26 cellular contexts compared by ENCODE assay signal in genomic region chr11:19906126-19906525, GRCh38.
"Had no signal": no experiment of that assay in that cellular context is flagged by ENCODE, and none has a peak within 500 bp of the region (broad histone marks: within the 10 kb centered on the region; RNA-seq: fewer than 3 reads in every experiment).

No MANE protein-coding gene starts in this region.

- ATAC-seq: activated CD4-positive, alpha-beta T cell treated with anti-CD3 and anti-CD28 coated beads for 36 hours; naive thymus-derived CD4-positive, alpha-beta T cell; stimulated activated naive CD8-positive, alpha-beta T cell treated with anti-CD3 and anti-CD28 coated beads, Interleukin-15, amount 100 ng/mL, for 72 hours had no signal

- DNase-seq: activated CD4-positive, alpha-beta T cell treated with anti-CD3 and anti-CD28 coated beads for 36 hours; activated CD4-positive, alpha-beta T cell treated with anti-CD3 and anti-CD28 coated beads, Interleukin-2, amount 50 U/mL, for 4 hours; activated CD4-positive, CD25-positive, alpha-beta regulatory T cell; activated naive CD4-positive, alpha-beta T cell; activated T-cell treated with anti-CD3 and anti-CD28 coated beads for 4 hours; activated T-cell treated with anti-CD3 and anti-CD28 coated beads, Interleukin-2, amount 50 U/mL, for 72 hours; dermis blood vessel endothelial cell; effector CD4-positive, alpha-beta T cell; foreskin keratinocyte; heart left ventricle; midbrain; naive thymus-derived CD4-positive, alpha-beta T cell; ovary; retina; stimulated activated CD4-positive, alpha-beta T cell treated with anti-CD3 and anti-CD28 coated beads, Interleukin-1b, Interleukin-23, amount 100 ng/mL, for 48 hours; stimulated activated CD4-positive, alpha-beta T cell treated with anti-CD3 and anti-CD28 coated beads, Interleukin-4, amount 100 ng/mL, for 4 hours; stimulated activated CD8-positive, alpha-beta memory T cell treated with anti-CD3 and anti-CD28 coated beads, Interleukin-4, amount 100 ng/mL, for 48 hours; stimulated activated naive CD8-positive, alpha-beta T cell treated with anti-CD3 and anti-CD28 coated beads, Interleukin-15, amount 100 ng/mL, for 72 hours; T1000; tibial artery had no signal

- H3K9me3 Mint-ChIP-seq: activated naive CD4-positive, alpha-beta T cell treated with anti-CD3 and anti-CD28 coated beads, Interleukin-2, amount 50 U/mL, for 72 hours; activated T-cell treated with anti-CD3 and anti-CD28 coated beads, Interleukin-2, amount 50 U/mL, for 72 hours; central memory CD8-positive, alpha-beta T cell; naive thymus-derived CD4-positive, alpha-beta T cell; stimulated activated memory B cell treated with anti-CD40 and anti-IgM and Interleukin-4, amounts not matched to agents 10 μg/mL and 1 μg/mL and 100 μg/mL, for 72 hours; stimulated activated naive CD8-positive, alpha-beta T cell treated with anti-CD3 and anti-CD28 coated beads, Interleukin-15, amount 100 ng/mL, for 72 hours had no signal

- H3K36me3 Mint-ChIP-seq: activated naive CD4-positive, alpha-beta T cell treated with anti-CD3 and anti-CD28 coated beads, Interleukin-2, amount 50 U/mL, for 72 hours; naive thymus-derived CD4-positive, alpha-beta T cell; stimulated activated memory B cell treated with anti-CD40 and anti-IgM and Interleukin-4, amounts not matched to agents 10 μg/mL and 1 μg/mL and 100 μg/mL, for 72 hours had no signal

- H3K36me3 ChIP-seq: ovary, tibial artery had no signal

- H3K27ac ChIP-seq: foreskin keratinocyte, ovary had no signal

- H3K27me3 ChIP-seq: esophagus muscularis mucosa, foreskin keratinocyte, heart left ventricle, ovary, tibial artery had no signal

- H3K27ac Mint-ChIP-seq: activated CD4-positive, alpha-beta T cell treated with anti-CD3 and anti-CD28 coated beads for 36 hours; activated naive CD4-positive, alpha-beta T cell treated with anti-CD3 and anti-CD28 coated beads, Interleukin-2, amount 50 U/mL, for 72 hours; activated T-cell treated with anti-CD3 and anti-CD28 coated beads, Interleukin-2, amount 50 U/mL, for 72 hours; naive thymus-derived CD4-positive, alpha-beta T cell; progenitor cell of endocrine pancreas; stimulated activated memory B cell treated with anti-CD40 and anti-IgM and Interleukin-4, amounts not matched to agents 10 μg/mL and 1 μg/mL and 100 μg/mL, for 72 hours; stimulated activated naive CD8-positive, alpha-beta T cell treated with anti-CD3 and anti-CD28 coated beads, Interleukin-15, amount 100 ng/mL, for 72 hours had no signal

- H3K4me1 Mint-ChIP-seq: activated CD4-positive, alpha-beta T cell treated with anti-CD3 and anti-CD28 coated beads for 36 hours; central memory CD8-positive, alpha-beta T cell; naive thymus-derived CD4-positive, alpha-beta T cell; stimulated activated memory B cell treated with anti-CD40 and anti-IgM and Interleukin-4, amounts not matched to agents 10 μg/mL and 1 μg/mL and 100 μg/mL, for 72 hours; stimulated activated naive CD8-positive, alpha-beta T cell treated with anti-CD3 and anti-CD28 coated beads, Interleukin-15, amount 100 ng/mL, for 72 hours had no signal

- H3K9me3 ChIP-seq: esophagus muscularis mucosa, heart left ventricle, ovary, tibial artery had no signal

- H3K27me3 Mint-ChIP-seq: naive thymus-derived CD4-positive, alpha-beta T cell; progenitor cell of endocrine pancreas; stimulated activated memory B cell treated with anti-CD40 and anti-IgM and Interleukin-4, amounts not matched to agents 10 μg/mL and 1 μg/mL and 100 μg/mL, for 72 hours; stimulated activated naive CD8-positive, alpha-beta T cell treated with anti-CD3 and anti-CD28 coated beads, Interleukin-15, amount 100 ng/mL, for 72 hours had no signal

- H3K4me3 ChIP-seq: esophagus muscularis mucosa, heart left ventricle, ovary, smooth muscle cell, tibial artery had no signal

- H3K4me1 ChIP-seq: foreskin keratinocyte had no signal

- H3K4me3 Mint-ChIP-seq: activated CD4-positive, alpha-beta T cell treated with anti-CD3 and anti-CD28 coated beads for 36 hours; activated T-cell treated with anti-CD3 and anti-CD28 coated beads, Interleukin-2, amount 50 U/mL, for 72 hours; central memory CD8-positive, alpha-beta T cell; naive thymus-derived CD4-positive, alpha-beta T cell; stimulated activated memory B cell treated with anti-CD40 and anti-IgM and Interleukin-4, amounts not matched to agents 10 μg/mL and 1 μg/mL and 100 μg/mL, for 72 hours; stimulated activated naive CD8-positive, alpha-beta T cell treated with anti-CD3 and anti-CD28 coated beads, Interleukin-15, amount 100 ng/mL, for 72 hours had no signal
